ENCODE assay signal across 1 cellular context in the genomic region with DNA sequence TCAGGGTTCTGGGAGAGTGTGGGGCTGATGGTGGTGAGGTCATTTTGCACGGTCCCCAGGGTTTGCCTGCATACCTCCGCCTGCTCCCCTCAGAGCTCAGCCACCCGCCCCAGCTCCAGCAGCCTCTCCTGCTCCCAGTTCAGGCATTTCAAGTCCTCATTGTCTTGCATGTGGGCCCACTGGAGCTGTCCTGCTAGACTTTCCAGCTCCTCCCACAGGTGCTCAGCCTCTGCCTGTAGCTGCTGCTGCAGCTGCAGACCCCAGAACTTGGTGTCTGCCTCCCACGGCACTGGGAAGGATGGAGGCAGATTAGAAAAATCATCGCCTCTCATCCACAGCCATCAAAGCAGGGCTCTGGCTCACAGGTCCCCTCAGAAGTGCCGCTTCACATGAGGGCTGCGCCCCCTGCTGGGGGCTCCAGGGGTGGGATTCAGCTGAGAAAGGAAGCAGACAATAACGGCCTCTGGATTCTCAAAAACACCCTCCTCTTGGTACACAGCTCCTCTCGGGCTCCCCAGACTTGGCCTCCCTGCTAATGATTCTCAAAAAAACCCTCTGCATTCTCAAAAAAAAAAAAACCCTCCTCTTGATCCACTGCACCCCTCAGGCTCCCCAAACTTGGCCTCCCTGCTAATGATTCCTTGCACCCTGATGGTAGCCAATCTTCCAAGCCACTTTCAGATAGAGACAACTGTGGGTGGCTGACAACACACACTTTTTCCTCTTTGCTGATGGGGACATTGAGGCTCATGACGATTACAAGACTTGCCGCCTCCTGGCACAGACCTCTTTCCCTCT.
TF ChIP-seq lines count a peak whose summit lies in the region.

No MANE protein-coding gene starts in this region.

TF ChIP-seq in K562, 482 proteins besides CTCF, POLR2A, EP300 and RAD21 (continued from another document and continues in another):
- TF ChIP-seq, protein P1, sequence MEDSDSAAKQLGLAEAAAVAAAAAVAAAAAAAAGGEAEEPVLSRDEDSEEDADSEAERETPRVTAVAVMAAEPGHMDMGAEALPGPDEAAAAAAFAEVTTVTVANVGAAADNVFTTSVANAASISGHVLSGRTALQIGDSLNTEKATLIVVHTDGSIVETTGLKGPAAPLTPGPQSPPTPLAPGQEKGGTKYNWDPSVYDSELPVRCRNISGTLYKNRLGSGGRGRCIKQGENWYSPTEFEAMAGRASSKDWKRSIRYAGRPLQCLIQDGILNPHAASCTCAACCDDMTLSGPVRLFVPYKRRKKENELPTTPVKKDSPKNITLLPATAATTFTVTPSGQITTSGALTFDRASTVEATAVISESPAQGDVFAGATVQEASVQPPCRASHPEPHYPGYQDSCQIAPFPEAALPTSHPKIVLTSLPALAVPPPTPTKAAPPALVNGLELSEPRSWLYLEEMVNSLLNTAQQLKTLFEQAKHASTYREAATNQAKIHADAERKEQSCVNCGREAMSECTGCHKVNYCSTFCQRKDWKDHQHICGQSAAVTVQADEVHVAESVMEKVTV (CRISPR knock-in tag; IDR thresholded peaks at IDR 0.05): 0 out of 2 replicates have a peak, but pooled peaks have one; percentile 20
- TF ChIP-seq ZNF174 (CRISPR knock-in tag; IDR thresholded peaks at IDR 0.05) (no peak), ZBED1 (IDR thresholded peaks at IDR 0.05) (no peak), LCOR (CRISPR knock-in tag; IDR thresholded peaks at IDR 0.05) (no peak), HDAC8 (tag; IDR thresholded peaks at IDR 0.05) (no peak), HMGN3 (IDR thresholded peaks at IDR 0.05; ENCODE audit: borderline replicate concordance, extremely low read depth, insufficient read length, low read depth, low read length) (no peak), MCM5 (IDR thresholded peaks at IDR 0.05; ENCODE audit: low read depth) (no peak), FOXJ3 (CRISPR knock-in tag; IDR thresholded peaks at IDR 0.05) (no peak), PTRF (tag; IDR thresholded peaks at IDR 0.05) (no peak), ZNF224 (CRISPR knock-in tag; IDR thresholded peaks at IDR 0.05) (no peak), ZNF57 (CRISPR knock-in tag; IDR thresholded peaks at IDR 0.05) (no peak), TGIF2 (CRISPR knock-in tag; IDR thresholded peaks at IDR 0.05) (no peak), SMC3 (conservative IDR thresholded peaks at IDR 0.05; ENCODE audit: insufficient read depth, low read depth, low read length) (peak; percentile 58), U2AF2 (optimal IDR thresholded peaks at IDR 0.05; ENCODE audit: low read depth, low read length) (no peak), MYNN (IDR thresholded peaks at IDR 0.05) (no peak), MYNN (CRISPR knock-in tag; IDR thresholded peaks at IDR 0.05) (no peak)
- TF ChIP-seq, protein P2, sequence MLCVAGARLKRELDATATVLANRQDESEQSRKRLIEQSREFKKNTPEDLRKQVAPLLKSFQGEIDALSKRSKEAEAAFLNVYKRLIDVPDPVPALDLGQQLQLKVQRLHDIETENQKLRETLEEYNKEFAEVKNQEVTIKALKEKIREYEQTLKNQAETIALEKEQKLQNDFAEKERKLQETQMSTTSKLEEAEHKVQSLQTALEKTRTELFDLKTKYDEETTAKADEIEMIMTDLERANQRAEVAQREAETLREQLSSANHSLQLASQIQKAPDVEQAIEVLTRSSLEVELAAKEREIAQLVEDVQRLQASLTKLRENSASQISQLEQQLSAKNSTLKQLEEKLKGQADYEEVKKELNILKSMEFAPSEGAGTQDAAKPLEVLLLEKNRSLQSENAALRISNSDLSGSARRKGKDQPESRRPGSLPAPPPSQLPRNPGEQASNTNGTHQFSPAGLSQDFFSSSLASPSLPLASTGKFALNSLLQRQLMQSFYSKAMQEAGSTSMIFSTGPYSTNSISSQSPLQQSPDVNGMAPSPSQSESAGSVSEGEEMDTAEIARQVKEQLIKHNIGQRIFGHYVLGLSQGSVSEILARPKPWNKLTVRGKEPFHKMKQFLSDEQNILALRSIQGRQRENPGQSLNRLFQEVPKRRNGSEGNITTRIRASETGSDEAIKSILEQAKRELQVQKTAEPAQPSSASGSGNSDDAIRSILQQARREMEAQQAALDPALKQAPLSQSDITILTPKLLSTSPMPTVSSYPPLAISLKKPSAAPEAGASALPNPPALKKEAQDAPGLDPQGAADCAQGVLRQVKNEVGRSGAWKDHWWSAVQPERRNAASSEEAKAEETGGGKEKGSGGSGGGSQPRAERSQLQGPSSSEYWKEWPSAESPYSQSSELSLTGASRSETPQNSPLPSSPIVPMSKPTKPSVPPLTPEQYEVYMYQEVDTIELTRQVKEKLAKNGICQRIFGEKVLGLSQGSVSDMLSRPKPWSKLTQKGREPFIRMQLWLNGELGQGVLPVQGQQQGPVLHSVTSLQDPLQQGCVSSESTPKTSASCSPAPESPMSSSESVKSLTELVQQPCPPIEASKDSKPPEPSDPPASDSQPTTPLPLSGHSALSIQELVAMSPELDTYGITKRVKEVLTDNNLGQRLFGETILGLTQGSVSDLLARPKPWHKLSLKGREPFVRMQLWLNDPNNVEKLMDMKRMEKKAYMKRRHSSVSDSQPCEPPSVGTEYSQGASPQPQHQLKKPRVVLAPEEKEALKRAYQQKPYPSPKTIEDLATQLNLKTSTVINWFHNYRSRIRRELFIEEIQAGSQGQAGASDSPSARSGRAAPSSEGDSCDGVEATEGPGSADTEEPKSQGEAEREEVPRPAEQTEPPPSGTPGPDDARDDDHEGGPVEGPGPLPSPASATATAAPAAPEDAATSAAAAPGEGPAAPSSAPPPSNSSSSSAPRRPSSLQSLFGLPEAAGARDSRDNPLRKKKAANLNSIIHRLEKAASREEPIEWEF (CRISPR knock-in tag; IDR thresholded peaks at IDR 0.05): no peak
- TF ChIP-seq, protein P3, sequence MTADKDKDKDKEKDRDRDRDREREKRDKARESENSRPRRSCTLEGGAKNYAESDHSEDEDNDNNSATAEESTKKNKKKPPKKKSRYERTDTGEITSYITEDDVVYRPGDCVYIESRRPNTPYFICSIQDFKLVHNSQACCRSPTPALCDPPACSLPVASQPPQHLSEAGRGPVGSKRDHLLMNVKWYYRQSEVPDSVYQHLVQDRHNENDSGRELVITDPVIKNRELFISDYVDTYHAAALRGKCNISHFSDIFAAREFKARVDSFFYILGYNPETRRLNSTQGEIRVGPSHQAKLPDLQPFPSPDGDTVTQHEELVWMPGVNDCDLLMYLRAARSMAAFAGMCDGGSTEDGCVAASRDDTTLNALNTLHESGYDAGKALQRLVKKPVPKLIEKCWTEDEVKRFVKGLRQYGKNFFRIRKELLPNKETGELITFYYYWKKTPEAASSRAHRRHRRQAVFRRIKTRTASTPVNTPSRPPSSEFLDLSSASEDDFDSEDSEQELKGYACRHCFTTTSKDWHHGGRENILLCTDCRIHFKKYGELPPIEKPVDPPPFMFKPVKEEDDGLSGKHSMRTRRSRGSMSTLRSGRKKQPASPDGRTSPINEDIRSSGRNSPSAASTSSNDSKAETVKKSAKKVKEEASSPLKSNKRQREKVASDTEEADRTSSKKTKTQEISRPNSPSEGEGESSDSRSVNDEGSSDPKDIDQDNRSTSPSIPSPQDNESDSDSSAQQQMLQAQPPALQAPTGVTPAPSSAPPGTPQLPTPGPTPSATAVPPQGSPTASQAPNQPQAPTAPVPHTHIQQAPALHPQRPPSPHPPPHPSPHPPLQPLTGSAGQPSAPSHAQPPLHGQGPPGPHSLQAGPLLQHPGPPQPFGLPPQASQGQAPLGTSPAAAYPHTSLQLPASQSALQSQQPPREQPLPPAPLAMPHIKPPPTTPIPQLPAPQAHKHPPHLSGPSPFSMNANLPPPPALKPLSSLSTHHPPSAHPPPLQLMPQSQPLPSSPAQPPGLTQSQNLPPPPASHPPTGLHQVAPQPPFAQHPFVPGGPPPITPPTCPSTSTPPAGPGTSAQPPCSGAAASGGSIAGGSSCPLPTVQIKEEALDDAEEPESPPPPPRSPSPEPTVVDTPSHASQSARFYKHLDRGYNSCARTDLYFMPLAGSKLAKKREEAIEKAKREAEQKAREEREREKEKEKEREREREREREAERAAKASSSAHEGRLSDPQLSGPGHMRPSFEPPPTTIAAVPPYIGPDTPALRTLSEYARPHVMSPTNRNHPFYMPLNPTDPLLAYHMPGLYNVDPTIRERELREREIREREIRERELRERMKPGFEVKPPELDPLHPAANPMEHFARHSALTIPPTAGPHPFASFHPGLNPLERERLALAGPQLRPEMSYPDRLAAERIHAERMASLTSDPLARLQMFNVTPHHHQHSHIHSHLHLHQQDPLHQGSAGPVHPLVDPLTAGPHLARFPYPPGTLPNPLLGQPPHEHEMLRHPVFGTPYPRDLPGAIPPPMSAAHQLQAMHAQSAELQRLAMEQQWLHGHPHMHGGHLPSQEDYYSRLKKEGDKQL (CRISPR knock-in tag; IDR thresholded peaks at IDR 0.05; ENCODE audit: borderline replicate concordance): no peak
- TF ChIP-seq, protein P4, sequence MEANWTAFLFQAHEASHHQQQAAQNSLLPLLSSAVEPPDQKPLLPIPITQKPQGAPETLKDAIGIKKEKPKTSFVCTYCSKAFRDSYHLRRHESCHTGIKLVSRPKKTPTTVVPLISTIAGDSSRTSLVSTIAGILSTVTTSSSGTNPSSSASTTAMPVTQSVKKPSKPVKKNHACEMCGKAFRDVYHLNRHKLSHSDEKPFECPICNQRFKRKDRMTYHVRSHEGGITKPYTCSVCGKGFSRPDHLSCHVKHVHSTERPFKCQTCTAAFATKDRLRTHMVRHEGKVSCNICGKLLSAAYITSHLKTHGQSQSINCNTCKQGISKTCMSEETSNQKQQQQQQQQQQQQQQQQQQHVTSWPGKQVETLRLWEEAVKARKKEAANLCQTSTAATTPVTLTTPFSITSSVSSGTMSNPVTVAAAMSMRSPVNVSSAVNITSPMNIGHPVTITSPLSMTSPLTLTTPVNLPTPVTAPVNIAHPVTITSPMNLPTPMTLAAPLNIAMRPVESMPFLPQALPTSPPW (CRISPR knock-in tag; IDR thresholded peaks at IDR 0.05): no peak
- TF ChIP-seq, protein P5, sequence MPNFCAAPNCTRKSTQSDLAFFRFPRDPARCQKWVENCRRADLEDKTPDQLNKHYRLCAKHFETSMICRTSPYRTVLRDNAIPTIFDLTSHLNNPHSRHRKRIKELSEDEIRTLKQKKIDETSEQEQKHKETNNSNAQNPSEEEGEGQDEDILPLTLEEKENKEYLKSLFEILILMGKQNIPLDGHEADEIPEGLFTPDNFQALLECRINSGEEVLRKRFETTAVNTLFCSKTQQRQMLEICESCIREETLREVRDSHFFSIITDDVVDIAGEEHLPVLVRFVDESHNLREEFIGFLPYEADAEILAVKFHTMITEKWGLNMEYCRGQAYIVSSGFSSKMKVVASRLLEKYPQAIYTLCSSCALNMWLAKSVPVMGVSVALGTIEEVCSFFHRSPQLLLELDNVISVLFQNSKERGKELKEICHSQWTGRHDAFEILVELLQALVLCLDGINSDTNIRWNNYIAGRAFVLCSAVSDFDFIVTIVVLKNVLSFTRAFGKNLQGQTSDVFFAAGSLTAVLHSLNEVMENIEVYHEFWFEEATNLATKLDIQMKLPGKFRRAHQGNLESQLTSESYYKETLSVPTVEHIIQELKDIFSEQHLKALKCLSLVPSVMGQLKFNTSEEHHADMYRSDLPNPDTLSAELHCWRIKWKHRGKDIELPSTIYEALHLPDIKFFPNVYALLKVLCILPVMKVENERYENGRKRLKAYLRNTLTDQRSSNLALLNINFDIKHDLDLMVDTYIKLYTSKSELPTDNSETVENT (CRISPR knock-in tag; IDR thresholded peaks at IDR 0.05): no peak
- TF ChIP-seq, protein P6, sequence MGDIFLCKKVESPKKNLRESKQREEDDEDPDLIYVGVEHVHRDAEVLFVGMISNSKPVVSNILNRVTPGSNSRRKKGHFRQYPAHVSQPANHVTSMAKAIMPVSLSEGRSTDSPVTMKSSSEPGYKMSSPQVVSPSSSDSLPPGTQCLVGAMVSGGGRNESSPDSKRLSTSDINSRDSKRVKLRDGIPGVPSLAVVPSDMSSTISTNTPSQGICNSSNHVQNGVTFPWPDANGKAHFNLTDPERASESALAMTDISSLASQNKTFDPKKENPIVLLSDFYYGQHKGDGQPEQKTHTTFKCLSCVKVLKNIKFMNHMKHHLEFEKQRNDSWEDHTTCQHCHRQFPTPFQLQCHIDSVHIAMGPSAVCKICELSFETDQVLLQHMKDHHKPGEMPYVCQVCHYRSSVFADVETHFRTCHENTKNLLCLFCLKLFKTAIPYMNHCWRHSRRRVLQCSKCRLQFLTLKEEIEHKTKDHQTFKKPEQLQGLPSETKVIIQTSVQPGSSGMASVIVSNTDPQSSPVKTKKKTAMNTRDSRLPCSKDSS (IDR thresholded peaks at IDR 0.05; ENCODE audit: low read depth, partially characterized antibody): no peak
- TF ChIP-seq, protein P7, sequence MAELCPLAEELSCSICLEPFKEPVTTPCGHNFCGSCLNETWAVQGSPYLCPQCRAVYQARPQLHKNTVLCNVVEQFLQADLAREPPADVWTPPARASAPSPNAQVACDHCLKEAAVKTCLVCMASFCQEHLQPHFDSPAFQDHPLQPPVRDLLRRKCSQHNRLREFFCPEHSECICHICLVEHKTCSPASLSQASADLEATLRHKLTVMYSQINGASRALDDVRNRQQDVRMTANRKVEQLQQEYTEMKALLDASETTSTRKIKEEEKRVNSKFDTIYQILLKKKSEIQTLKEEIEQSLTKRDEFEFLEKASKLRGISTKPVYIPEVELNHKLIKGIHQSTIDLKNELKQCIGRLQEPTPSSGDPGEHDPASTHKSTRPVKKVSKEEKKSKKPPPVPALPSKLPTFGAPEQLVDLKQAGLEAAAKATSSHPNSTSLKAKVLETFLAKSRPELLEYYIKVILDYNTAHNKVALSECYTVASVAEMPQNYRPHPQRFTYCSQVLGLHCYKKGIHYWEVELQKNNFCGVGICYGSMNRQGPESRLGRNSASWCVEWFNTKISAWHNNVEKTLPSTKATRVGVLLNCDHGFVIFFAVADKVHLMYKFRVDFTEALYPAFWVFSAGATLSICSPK (IDR thresholded peaks at IDR 0.05; ENCODE audit: borderline replicate concordance): no peak
- TF ChIP-seq, protein P8, sequence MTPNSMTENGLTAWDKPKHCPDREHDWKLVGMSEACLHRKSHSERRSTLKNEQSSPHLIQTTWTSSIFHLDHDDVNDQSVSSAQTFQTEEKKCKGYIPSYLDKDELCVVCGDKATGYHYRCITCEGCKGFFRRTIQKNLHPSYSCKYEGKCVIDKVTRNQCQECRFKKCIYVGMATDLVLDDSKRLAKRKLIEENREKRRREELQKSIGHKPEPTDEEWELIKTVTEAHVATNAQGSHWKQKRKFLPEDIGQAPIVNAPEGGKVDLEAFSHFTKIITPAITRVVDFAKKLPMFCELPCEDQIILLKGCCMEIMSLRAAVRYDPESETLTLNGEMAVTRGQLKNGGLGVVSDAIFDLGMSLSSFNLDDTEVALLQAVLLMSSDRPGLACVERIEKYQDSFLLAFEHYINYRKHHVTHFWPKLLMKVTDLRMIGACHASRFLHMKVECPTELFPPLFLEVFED (CRISPR knock-in tag; conservative IDR thresholded peaks at IDR 0.05): no peak
- TF ChIP-seq, protein P9, sequence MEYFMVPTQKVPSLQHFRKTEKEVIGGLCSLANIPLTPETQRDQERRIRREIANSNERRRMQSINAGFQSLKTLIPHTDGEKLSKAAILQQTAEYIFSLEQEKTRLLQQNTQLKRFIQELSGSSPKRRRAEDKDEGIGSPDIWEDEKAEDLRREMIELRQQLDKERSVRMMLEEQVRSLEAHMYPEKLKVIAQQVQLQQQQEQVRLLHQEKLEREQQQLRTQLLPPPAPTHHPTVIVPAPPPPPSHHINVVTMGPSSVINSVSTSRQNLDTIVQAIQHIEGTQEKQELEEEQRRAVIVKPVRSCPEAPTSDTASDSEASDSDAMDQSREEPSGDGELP (CRISPR knock-in tag; IDR thresholded peaks at IDR 0.05; ENCODE audit: borderline replicate concordance): 0 out of 2 replicates have a peak, but pooled peaks have one; percentile 18
